9 cellular contexts compared by ENCODE assay signal in genomic region chr6:139271056-139271455, GRCh38. TPM values are rescaled to one million over a fixed set of nuclear protein-coding genes. Genes with fewer than 3 reads are reported as not detected.
DNase-seq lines count a peak whose midpoint lies in the region; ATAC-seq and TF ChIP-seq lines count a peak whose summit lies in the region.
"Had no signal": no experiment of that assay in that cellular context is flagged by ENCODE, and none has a peak within 500 bp of the region (broad histone marks: within the 10 kb centered on the region; RNA-seq: fewer than 3 reads in every experiment).

No MANE protein-coding gene starts in this region.

- no peaks in the 10 kb centered on the region for H3K36me3 ChIP-seq in GM06990 (ENCODE audit: control insufficient read depth, insufficient read depth, low read length)

- H3K27me3 ChIP-seq in GM06990 (replicated peaks; ENCODE audit: control insufficient read depth, insufficient read depth, low read length) = no peaks in the 10 kb centered on the region

- TF ChIP-seq CTCF in GM06990 (IDR thresholded peaks at IDR 0.05; ENCODE audit: insufficient read depth, low read length, poor library complexity, severe bottlenecking) (no peak), fibroblast of villous mesenchyme (IDR thresholded peaks at IDR 0.05; ENCODE audit: insufficient read depth, low read depth, low read length) (no peak), omental fat pad (IDR thresholded peaks at IDR 0.05) (no peak)

- H3K4me3 ChIP-seq in GM06990 (replicated peaks; ENCODE audit: low read depth, low read length) (peak overlapping the region; percentile 35), fibroblast of villous mesenchyme (ENCODE audit: low read depth, low read length) (no peak overlapping the region)
- H3K4me3 ChIP-seq: PC-9 had no signal

- ATAC-seq in GM21423 (IDR thresholded peaks at IDR 0.05; ENCODE audit: unreplicated experiment) = peak; percentile 67
- ATAC-seq in HG03520 (IDR thresholded peaks at IDR 0.05; ENCODE audit: unreplicated experiment) = peak; percentile 73
- ATAC-seq in omental fat pad (ENCODE audit: low FRiP score) = no peak

- DNase-seq in GM06990 (ENCODE audit: extremely low read depth, insufficient read length) (no peak), fibroblast of villous mesenchyme (ENCODE audit: low read depth) (peak; percentile 18), NCI-H187 treated with DMSO at 0.1 percent for 48 hours (lab: John Stamatoyannopoulos, UW) (no peak), H4 (ENCODE audit: low spot score) (no peak), omental fat pad (ENCODE audit: low spot score) (no peak), DMS114 treated with DMSO at 0.1 percent for 48 hours (lab: John Stamatoyannopoulos, UW; ENCODE audit: unreplicated experiment) (no peak)

RNA-seq across cellular contexts. Expression of gene TXLNB, which starts 20.7 kb away (rescaled TPM):
- total RNA-seq in fibroblast of villous mesenchyme (under 0.01 and 0.32 TPM in 2 replicates), omental fat pad (1 to 10 TPM in 3 of 4 donors, under 1 TPM in 1; 0.37 to 1.4 (median 1.2) TPM)
- total RNA-seq in H4 (2014; rRNA removed; shearing (Covaris generic)) = 0.04 and 0.18 TPM in 2 replicates
